Comparison of ENCODE assay signal across 15 cellular contexts in the genomic region with DNA sequence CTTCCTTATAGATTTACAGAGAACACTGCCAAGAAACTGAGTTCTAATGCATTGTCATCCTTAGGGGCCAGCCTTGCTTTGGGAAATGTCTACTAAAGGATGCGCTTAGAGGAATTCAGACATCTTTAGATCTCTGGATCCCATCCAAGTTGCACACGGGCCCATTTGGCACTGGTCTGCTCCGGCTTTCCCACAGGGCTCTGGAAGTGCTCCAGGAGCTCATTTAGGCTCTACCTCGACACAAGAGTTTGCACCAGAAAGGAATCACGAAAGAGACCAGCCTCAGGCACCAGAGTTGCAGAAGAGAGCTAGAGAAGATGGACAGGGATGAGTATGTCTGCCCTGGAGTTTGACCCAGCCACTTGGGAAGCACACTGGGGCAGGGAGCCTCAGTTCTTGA.
"Had no signal": no experiment of that assay in that cellular context is flagged by ENCODE, and none has a peak within 500 bp of the region (broad histone marks: within the 10 kb centered on the region; RNA-seq: fewer than 3 reads in every experiment).

No MANE protein-coding gene starts in this region.

- H3K27me3 ChIP-seq: neutrophil, right atrium auricular region, tibial artery, vagina had no signal

- H3K27ac ChIP-seq: epithelial cell of prostate, neutrophil, right atrium auricular region, tibial artery, vagina had no signal

- H3K36me3 ChIP-seq: neutrophil, right atrium auricular region, tibial artery, vagina had no signal

- H3K4me3 Mint-ChIP-seq: activated CD4-positive, alpha-beta T cell treated with anti-CD3 and anti-CD28 coated beads, Interleukin-2, amount 10 ng/mL, durations not matched to agents 24 days and 14 days; activated naive CD4-positive, alpha-beta T cell treated with anti-CD3 and anti-CD28 coated beads for 36 hours; central memory CD8-positive, alpha-beta T cell; dendritic cell treated with granulocyte-macrophage colony-stimulating factor and Interleukin-4, amounts not matched to agents 40 ng/mL and 50 ng/mL, for 4 days; effector memory CD8-positive, alpha-beta T cell; mesothelial cell of epicardium; stimulated activated effector memory CD8-positive, alpha-beta T cell treated with anti-CD3 and anti-CD28 coated beads, Interleukin-12 subunit alpha, Interleukin-12 subunit beta, amount 100 ng/mL, for 72 hours had no signal

- H3K9me3 ChIP-seq: neutrophil, right atrium auricular region, tibial artery, vagina had no signal

- H3K4me1 Mint-ChIP-seq: activated CD4-positive, alpha-beta T cell treated with anti-CD3 and anti-CD28 coated beads, Interleukin-2, amount 10 ng/mL, durations not matched to agents 24 days and 14 days; central memory CD8-positive, alpha-beta T cell; stimulated activated effector memory CD8-positive, alpha-beta T cell treated with anti-CD3 and anti-CD28 coated beads, Interleukin-12 subunit alpha, Interleukin-12 subunit beta, amount 100 ng/mL, for 72 hours had no signal

- H3K4me1 ChIP-seq: right atrium auricular region, vagina had no signal

- H3K27me3 Mint-ChIP-seq: activated CD4-positive, alpha-beta T cell treated with anti-CD3 and anti-CD28 coated beads, Interleukin-2, amount 10 ng/mL, durations not matched to agents 24 days and 14 days had no signal

- H3K36me3 Mint-ChIP-seq: mesothelial cell of epicardium; stimulated activated effector memory CD8-positive, alpha-beta T cell treated with anti-CD3 and anti-CD28 coated beads, Interleukin-12 subunit alpha, Interleukin-12 subunit beta, amount 100 ng/mL, for 72 hours had no signal

- DNase-seq: activated CD4-positive, alpha-beta T cell treated with anti-CD3 and anti-CD28 coated beads, Interleukin-2, amount 10 ng/mL, durations not matched to agents 24 days and 14 days; activated naive CD4-positive, alpha-beta T cell treated with anti-CD3 and anti-CD28 coated beads for 36 hours; effector memory CD8-positive, alpha-beta T cell; hypothalamus; posterior cingulate gyrus; small intestine; tibial artery had no signal

- H3K4me3 ChIP-seq: right atrium auricular region, tibial artery, vagina had no signal

- H3K9me3 Mint-ChIP-seq: activated CD4-positive, alpha-beta T cell treated with anti-CD3 and anti-CD28 coated beads, Interleukin-2, amount 10 ng/mL, durations not matched to agents 24 days and 14 days; activated naive CD4-positive, alpha-beta T cell treated with anti-CD3 and anti-CD28 coated beads for 36 hours; dendritic cell treated with granulocyte-macrophage colony-stimulating factor and Interleukin-4, amounts not matched to agents 40 ng/mL and 50 ng/mL, for 4 days; mesothelial cell of epicardium had no signal

- H3K27ac Mint-ChIP-seq: activated CD4-positive, alpha-beta T cell treated with anti-CD3 and anti-CD28 coated beads, Interleukin-2, amount 10 ng/mL, durations not matched to agents 24 days and 14 days; activated naive CD4-positive, alpha-beta T cell treated with anti-CD3 and anti-CD28 coated beads for 36 hours; dendritic cell treated with granulocyte-macrophage colony-stimulating factor and Interleukin-4, amounts not matched to agents 40 ng/mL and 50 ng/mL, for 4 days; effector memory CD8-positive, alpha-beta T cell; mesothelial cell of epicardium; stimulated activated effector memory CD8-positive, alpha-beta T cell treated with anti-CD3 and anti-CD28 coated beads, Interleukin-12 subunit alpha, Interleukin-12 subunit beta, amount 100 ng/mL, for 72 hours had no signal
